12 cellular contexts compared by ENCODE assay signal in the genomic region with DNA sequence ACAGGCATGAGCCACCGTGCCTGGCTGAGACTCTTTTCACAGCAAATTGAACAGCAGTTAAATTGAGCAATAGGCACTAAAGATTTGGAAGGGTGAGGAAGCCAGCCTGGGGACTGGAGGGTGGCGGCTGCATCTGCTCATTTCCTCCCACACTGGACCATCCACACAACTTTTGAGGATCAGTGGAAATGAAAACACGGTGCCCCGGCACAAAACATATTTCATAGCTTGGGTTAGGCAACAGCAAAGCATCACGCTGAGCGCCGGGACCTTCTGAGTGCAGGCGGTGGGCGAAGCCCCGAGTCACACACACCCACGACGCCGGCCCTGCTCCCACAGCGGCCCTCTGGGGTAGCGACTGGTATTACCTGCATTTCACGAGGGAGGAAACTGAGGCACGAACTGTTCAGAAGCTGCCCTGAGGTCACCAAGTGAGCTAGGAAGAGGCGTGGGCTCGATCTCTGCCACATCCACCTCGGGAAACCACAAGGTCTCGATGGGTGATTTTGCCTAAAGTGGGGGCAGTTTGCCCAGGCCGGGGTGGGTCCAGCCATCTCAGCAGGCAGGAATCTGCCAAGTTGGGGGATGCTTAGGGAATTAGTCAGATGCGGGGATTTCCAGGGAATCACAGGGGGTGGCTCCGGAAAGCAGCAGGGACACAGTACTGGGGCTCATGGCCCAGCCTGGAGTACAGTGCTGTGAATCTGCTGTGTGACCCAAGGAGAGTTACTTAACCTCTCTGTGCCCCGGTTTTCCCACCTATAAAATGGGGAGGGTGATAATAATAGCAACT. TPM values are rescaled to one million over a fixed set of nuclear protein-coding genes. Genes with fewer than 3 reads are reported as not detected.
A peak's percentile ranks its signal among the peaks of the same experiment; 100 is the strongest.
DNase-seq lines count a peak whose midpoint lies in the region; ATAC-seq and TF ChIP-seq lines count a peak whose summit lies in the region.
"Had no signal": no experiment of that assay in that cellular context is flagged by ENCODE, and none has a peak within 500 bp of the region (broad histone marks: within the 10 kb centered on the region; RNA-seq: fewer than 3 reads in every experiment).

No MANE protein-coding gene starts in this region.

- ATAC-seq in Right ventricle myocardium inferior (no peak), GM19351 (IDR thresholded peaks at IDR 0.05; ENCODE audit: unreplicated experiment) (no peak), GM21786 (IDR thresholded peaks at IDR 0.05; ENCODE audit: unreplicated experiment) (no peak), HG03135 (IDR thresholded peaks at IDR 0.05; ENCODE audit: unreplicated experiment) (no peak)

- peak overlapping the region; percentile 39 for H3K4me3 Mint-ChIP-seq in activated T-helper 1 cell treated with anti-CD3 and anti-CD28 coated beads, Interleukin-12 subunit alpha, Interleukin-12 subunit beta, Interleukin-2, Interleukin-4 antibody, amounts not matched to agents 30 ng/mL and 10 ng/mL and 1 ng/mL, durations not matched to agents 14 hours and 24 hours and 36 hours

- H3K36me3 Mint-ChIP-seq in activated T-helper 1 cell treated with anti-CD3 and anti-CD28 coated beads, Interleukin-12 subunit alpha, Interleukin-12 subunit beta, Interleukin-2, Interleukin-4 antibody, amounts not matched to agents 30 ng/mL and 10 ng/mL and 1 ng/mL, durations not matched to agents 14 hours and 24 hours and 36 hours (ENCODE audit: low read depth) = peaks cover 1% of the 10 kb centered on the region
- H3K36me3 Mint-ChIP-seq: CD4-positive, CD25-positive, alpha-beta regulatory T cell had no signal

- H3K27me3 Mint-ChIP-seq in activated T-helper 1 cell treated with anti-CD3 and anti-CD28 coated beads, Interleukin-12 subunit alpha, Interleukin-12 subunit beta, Interleukin-2, Interleukin-4 antibody, amounts not matched to agents 30 ng/mL and 10 ng/mL and 1 ng/mL, durations not matched to agents 14 hours and 24 hours and 36 hours (ENCODE audit: insufficient read depth) = no peaks in the 10 kb centered on the region

- H3K27ac Mint-ChIP-seq in activated T-helper 1 cell treated with anti-CD3 and anti-CD28 coated beads, Interleukin-12 subunit alpha, Interleukin-12 subunit beta, Interleukin-2, Interleukin-4 antibody, amounts not matched to agents 30 ng/mL and 10 ng/mL and 1 ng/mL, durations not matched to agents 14 hours and 24 hours and 36 hours = no peak overlapping the region
- H3K27ac Mint-ChIP-seq: CD4-positive, CD25-positive, alpha-beta regulatory T cell had no signal

- H3K27me3 ChIP-seq in left ventricle myocardium inferior (ENCODE audit: low read depth) (peaks cover 4% of the 10 kb centered on the region), uterus (no peaks in the 10 kb centered on the region)

- TF ChIP-seq CTCF in left ventricle myocardium inferior (IDR thresholded peaks at IDR 0.05; ENCODE audit: borderline replicate concordance) (no peak), uterus (IDR thresholded peaks at IDR 0.05) (no peak)

- H3K27ac ChIP-seq in left ventricle myocardium inferior (replicated peaks) (no peak overlapping the region), uterus (peak overlapping the region; percentile 18 to 30)
- H3K27ac ChIP-seq: SK-N-MC had no signal

- H3K9me3 Mint-ChIP-seq in activated T-helper 1 cell treated with anti-CD3 and anti-CD28 coated beads, Interleukin-12 subunit alpha, Interleukin-12 subunit beta, Interleukin-2, Interleukin-4 antibody, amounts not matched to agents 30 ng/mL and 10 ng/mL and 1 ng/mL, durations not matched to agents 14 hours and 24 hours and 36 hours = no peaks in the 10 kb centered on the region

- no peak for TF ChIP-seq POLR2A in uterus (IDR thresholded peaks at IDR 0.05)

- intact Hi-C loops in Right ventricle myocardium inferior (cut with DNase I) (no loop called here), left ventricle myocardium inferior (cut with micrococcal nuclease) (no loop called here), uterus (cut with DNase I; ENCODE audit: low total_unique reads) (no loop called here)
- intact Hi-C loops in activated T-helper 1 cell treated with anti-CD3 and anti-CD28 coated beads, Interleukin-12 subunit alpha, Interleukin-12 subunit beta, Interleukin-2, Interleukin-4 antibody, amounts not matched to agents 30 ng/mL and 10 ng/mL and 1 ng/mL, durations not matched to agents 14 hours and 24 hours and 36 hours (cut with micrococcal nuclease) = no loop called here

- peaks cover 28% of the 10 kb centered on the region for H3K4me1 Mint-ChIP-seq in activated T-helper 1 cell treated with anti-CD3 and anti-CD28 coated beads, Interleukin-12 subunit alpha, Interleukin-12 subunit beta, Interleukin-2, Interleukin-4 antibody, amounts not matched to agents 30 ng/mL and 10 ng/mL and 1 ng/mL, durations not matched to agents 14 hours and 24 hours and 36 hours (ENCODE audit: low read depth)

- H3K9me3 ChIP-seq in left ventricle myocardium inferior (replicated peaks) = no peaks in the 10 kb centered on the region
- H3K9me3 ChIP-seq in uterus = no peaks in the 10 kb centered on the region

- DNase-seq in Right ventricle myocardium inferior (ENCODE audit: missing footprints) (peak; percentile 73), left ventricle myocardium inferior (no peak), islet precursor cell (peak; percentile 64), uterus (peak in 1 of 2 donors; percentile 41)
- no peak for DNase-seq in activated T-helper 1 cell treated with anti-CD3 and anti-CD28 coated beads, Interleukin-12 subunit alpha, Interleukin-12 subunit beta, Interleukin-2, Interleukin-4 antibody, amounts not matched to agents 30 ng/mL and 10 ng/mL and 1 ng/mL, durations not matched to agents 14 hours and 24 hours and 36 hours (ENCODE audit: low spot score)
- DNase-seq: CD4-positive, CD25-positive, alpha-beta regulatory T cell; effector memory CD4-positive, alpha-beta T cell; retina had no signal

- H3K36me3 ChIP-seq in left ventricle myocardium inferior (no peaks in the 10 kb centered on the region), uterus (no peaks in the 10 kb centered on the region)

- peaks cover 26% of the 10 kb centered on the region for H3K4me1 ChIP-seq in left ventricle myocardium inferior
- no peaks in the 10 kb centered on the region for H3K4me1 ChIP-seq in uterus

- H3K4me3 ChIP-seq in left ventricle myocardium inferior (no peak overlapping the region), uterus (no peak overlapping the region)
- H3K4me3 ChIP-seq: SK-N-MC had no signal

RNA-seq across cellular contexts. Expression of gene SBNO2, which starts 3.5 kb away (rescaled TPM):
- total RNA-seq in Right ventricle myocardium inferior = 14.7 TPM
- 16.9 TPM for total RNA-seq in left ventricle myocardium inferior
- 95.5 and 96.9 TPM in 2 replicates for total RNA-seq in activated T-helper 1 cell treated with anti-CD3 and anti-CD28 coated beads, Interleukin-12 subunit alpha, Interleukin-12 subunit beta, Interleukin-2, Interleukin-4 antibody, amounts not matched to agents 30 ng/mL and 10 ng/mL and 1 ng/mL, durations not matched to agents 14 hours and 24 hours and 36 hours
- 100 to 1,000 TPM in 1 of 4 donors, 10 to 100 TPM in 1, 1 to 10 TPM in 2; 4.4 to 107 (median 10.7) TPM for total RNA-seq in uterus

RNA-seq across cellular contexts. Expression of gene STK11, which starts 28.1 kb away (rescaled TPM):
- total RNA-seq in Right ventricle myocardium inferior (49.9 TPM), left ventricle myocardium inferior (50.1 TPM), uterus (10 to 100 TPM; 17.4 to 62.8 (median 43.3) TPM)
- total RNA-seq in activated T-helper 1 cell treated with anti-CD3 and anti-CD28 coated beads, Interleukin-12 subunit alpha, Interleukin-12 subunit beta, Interleukin-2, Interleukin-4 antibody, amounts not matched to agents 30 ng/mL and 10 ng/mL and 1 ng/mL, durations not matched to agents 14 hours and 24 hours and 36 hours = 69.6 and 71.3 TPM in 2 replicates

Comparison
In these comparisons a context has a peak if more than half of its experiments do, and no peak if none do; other contexts are left out.
1. DNase-seq: peak in Right ventricle myocardium inferior (single experiment) and islet precursor cell (single experiment); none in left ventricle myocardium inferior (single experiment) and activated T-helper 1 cell treated with anti-CD3 and anti-CD28 coated beads, Interleukin-12 subunit alpha, Interleukin-12 subunit beta, Interleukin-2, Interleukin-4 antibody, amounts not matched to agents 30 ng/mL and 10 ng/mL and 1 ng/mL, durations not matched to agents 14 hours and 24 hours and 36 hours (single experiment).